In the genomic region with DNA sequence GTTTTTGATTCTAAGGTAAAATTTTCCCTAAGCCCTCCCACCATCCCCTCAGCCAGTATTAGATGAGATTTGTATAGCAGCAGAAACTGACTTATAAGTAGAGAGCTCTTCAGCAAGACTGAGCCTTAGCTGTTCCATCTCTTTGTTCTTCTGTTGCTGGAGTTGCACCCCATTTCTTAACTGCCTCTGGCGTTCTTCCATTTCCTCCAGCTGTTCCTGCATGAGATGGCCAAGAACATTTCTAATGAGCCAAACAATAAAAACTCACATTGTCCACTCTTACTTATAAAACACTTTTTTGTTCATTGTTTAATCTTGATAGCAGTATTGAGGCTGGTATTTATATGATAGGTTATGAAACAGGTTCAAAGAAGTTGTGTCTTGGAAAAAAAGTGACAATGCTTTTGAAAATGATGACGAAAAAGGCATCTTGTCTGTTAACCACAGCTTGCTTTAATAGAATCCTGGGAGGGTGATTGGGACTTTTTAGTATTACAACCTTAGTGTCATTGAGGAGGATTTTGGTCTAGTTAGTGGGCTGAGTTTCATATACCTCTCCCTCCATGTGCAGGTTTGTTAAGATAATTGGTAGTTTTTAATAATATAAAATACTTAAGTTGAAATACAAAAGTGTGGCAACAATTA, we compare ENCODE assay signal across 8 cellular contexts. TPM values are rescaled to one million over a fixed set of nuclear protein-coding genes. Genes with fewer than 3 reads are reported as not detected.
DNase-seq lines count a peak whose midpoint lies in the region; FAIRE-seq and TF ChIP-seq lines count a peak whose summit lies in the region.

No MANE protein-coding gene starts in this region.

- no peaks in the 10 kb centered on the region for H3K27me3 Mint-ChIP-seq in activated naive CD4-positive, alpha-beta T cell treated with anti-CD3 and anti-CD28 coated beads, Interleukin-2, amount 50 U/mL, for 24 hours
- H3K27me3 Mint-ChIP-seq in endothelial cell (ENCODE audit: unreplicated experiment), result peaks cover 2% of the 10 kb centered on the region

- no peak overlapping the region for H4K91ac ChIP-seq in trophoblast cell (ENCODE audit: low read depth, low read length)

- no peak overlapping the region for H4K8ac ChIP-seq in trophoblast cell (ENCODE audit: low read depth, low read length)

- no peak overlapping the region for H2AK5ac ChIP-seq in trophoblast cell (ENCODE audit: low read length)

- no peaks in the 10 kb centered on the region for H3K9me3 Mint-ChIP-seq in activated naive CD4-positive, alpha-beta T cell treated with anti-CD3 and anti-CD28 coated beads, Interleukin-2, amount 50 U/mL, for 24 hours
- H3K9me3 Mint-ChIP-seq in endothelial cell (ENCODE audit: unreplicated experiment), result no peaks in the 10 kb centered on the region

- H3K9me3 ChIP-seq in muscle layer of duodenum (ENCODE audit: control insufficient read depth in 1 of 2, low read length in 2 of 2), result no peaks in the 10 kb centered on the region
- no peaks in the 10 kb centered on the region for H3K9me3 ChIP-seq in uterus
- H3K9me3 ChIP-seq in trophoblast cell (ENCODE audit: insufficient read depth, low read depth, low read length), result no peaks in the 10 kb centered on the region

- TF ChIP-seq CTCF in endothelial cell (IDR thresholded peaks at IDR 0.05; ENCODE audit: unreplicated experiment) (no peak), uterus (IDR thresholded peaks at IDR 0.05) (no peak)

- no peaks in the 10 kb centered on the region for H3K79me1 ChIP-seq in trophoblast cell (ENCODE audit: low read length)

- peaks cover 7% of the 10 kb centered on the region for H3K4me1 Mint-ChIP-seq in activated naive CD4-positive, alpha-beta T cell treated with anti-CD3 and anti-CD28 coated beads, Interleukin-2, amount 50 U/mL, for 24 hours
- H3K4me1 Mint-ChIP-seq in endothelial cell (ENCODE audit: unreplicated experiment), result peaks cover 16% of the 10 kb centered on the region

- H3K4me2 ChIP-seq in trophoblast cell (ENCODE audit: low read length), result no peak overlapping the region

- H2AFZ ChIP-seq in trophoblast cell (ENCODE audit: insufficient read depth, low read length, poor library complexity), result no peak overlapping the region

- H3K27ac ChIP-seq in muscle layer of duodenum (ENCODE audit: low read length), result peak overlapping the region; percentile 14
- peak overlapping the region; percentile 51 to 72 for H3K27ac ChIP-seq in uterus
- no peak overlapping the region for H3K27ac ChIP-seq in trophoblast cell (ENCODE audit: low read depth, low read length)

- H3K14ac ChIP-seq in trophoblast cell (ENCODE audit: low read length), result no peak overlapping the region

- H2BK12ac ChIP-seq in trophoblast cell (ENCODE audit: low read length), result no peak overlapping the region

- no peak overlapping the region for H3K4ac ChIP-seq in trophoblast cell (ENCODE audit: low read depth, low read length)

- peak overlapping the region; percentile 89 for H3K27ac Mint-ChIP-seq in activated naive CD4-positive, alpha-beta T cell treated with anti-CD3 and anti-CD28 coated beads, Interleukin-2, amount 50 U/mL, for 24 hours
- peak overlapping the region; percentile 30 for H3K27ac Mint-ChIP-seq in endothelial cell (ENCODE audit: unreplicated experiment)

- H3K4me3 ChIP-seq in muscle layer of duodenum (ENCODE audit: low read depth in 1 of 2, low read length in 2 of 2), result no peak overlapping the region
- H3K4me3 ChIP-seq in uterus, result no peak overlapping the region
- no peak overlapping the region for H3K4me3 ChIP-seq in trophoblast cell (ENCODE audit: low read depth, low read length)

- intact Hi-C loops in uterus (cut with DNase I; ENCODE audit: low total_unique reads), result no loop called here

- no CpG with 5 or more reads among the region's 2 CpGs for WGBS in trophoblast cell (ENCODE audit: extremely low coverage, insufficient coverage, insufficient read length)

- peaks cover 26 to 44% of the 10 kb centered on the region in 2 donors for H3K36me3 ChIP-seq in muscle layer of duodenum (ENCODE audit: control insufficient read depth in 1 of 2, insufficient read depth in 2 of 2, low read length in 2 of 2)
- no peaks in the 10 kb centered on the region for H3K36me3 ChIP-seq in uterus
- H3K36me3 ChIP-seq in trophoblast cell (ENCODE audit: control insufficient read depth in 1 of 2, insufficient read depth in 2 of 2, low read length in 2 of 2), result peaks cover 7 to 28% of the 10 kb centered on the region in 2 experiments

- FAIRE-seq in GM19239 (lab: Jason Lieb, UNC), result no peak

- no peak overlapping the region for H4K12ac ChIP-seq in trophoblast cell (ENCODE audit: low read depth, low read length)

- no peak overlapping the region for H3K18ac ChIP-seq in trophoblast cell (ENCODE audit: low read length)

- H3K79me2 ChIP-seq in trophoblast cell (ENCODE audit: control insufficient read depth, insufficient read depth, low read length, poor library complexity), result no peaks in the 10 kb centered on the region

- H3K4me3 Mint-ChIP-seq in activated naive CD4-positive, alpha-beta T cell treated with anti-CD3 and anti-CD28 coated beads, Interleukin-2, amount 50 U/mL, for 24 hours, result no peak overlapping the region
- no peak overlapping the region for H3K4me3 Mint-ChIP-seq in endothelial cell (ENCODE audit: unreplicated experiment)

- H3K23ac ChIP-seq in trophoblast cell (ENCODE audit: low read length), result no peak overlapping the region

- H3K9ac ChIP-seq in trophoblast cell (ENCODE audit: low read length), result no peak overlapping the region

- H2BK5ac ChIP-seq in trophoblast cell (ENCODE audit: low read depth, low read length, poor library complexity), result no peak overlapping the region

- H3K27me3 ChIP-seq in muscle layer of duodenum (ENCODE audit: low read depth, low read length) (no peaks in the 10 kb centered on the region), uterus (no peaks in the 10 kb centered on the region), trophoblast cell (ENCODE audit: insufficient read depth, low read length) (no peaks in the 10 kb centered on the region)

- no peak for TF ChIP-seq POLR2A in uterus (IDR thresholded peaks at IDR 0.05)

- H3K4me1 ChIP-seq in muscle layer of duodenum (ENCODE audit: control insufficient read depth in 1 of 2, insufficient read depth in 2 of 2, low read length in 2 of 2) (peaks cover 6 to 14% of the 10 kb centered on the region in 2 donors), uterus (no peaks in the 10 kb centered on the region), trophoblast cell (ENCODE audit: control insufficient read depth in 1 of 2, insufficient read depth in 2 of 2, low read length in 2 of 2) (no peaks in the 10 kb centered on the region)

- H2BK120ac ChIP-seq in trophoblast cell (ENCODE audit: insufficient read depth, low read length, poor library complexity), result no peak overlapping the region

- H3K36me3 Mint-ChIP-seq in activated naive CD4-positive, alpha-beta T cell treated with anti-CD3 and anti-CD28 coated beads, Interleukin-2, amount 50 U/mL, for 24 hours, result peaks cover 7% of the 10 kb centered on the region
- peaks cover 28% of the 10 kb centered on the region for H3K36me3 Mint-ChIP-seq in endothelial cell (ENCODE audit: low read depth, unreplicated experiment)

- DNase-seq in activated naive CD4-positive, alpha-beta T cell treated with anti-CD3 and anti-CD28 coated beads, Interleukin-2, amount 50 U/mL, for 16 hours, result no peak
- DNase-seq in endothelial cell (ENCODE audit: low spot score) (no peak), uterus (peak; percentile 68 to 71), NCI-H146 treated with DMSO at 0.1 percent for 48 hours (lab: John Stamatoyannopoulos, UW; ENCODE audit: unreplicated experiment) (no peak), trophoblast cell (no peak), GM19239 (ENCODE audit: insufficient read length, low spot score) (no peak)

RNA-seq across cellular contexts. Expression of gene SYNC, which starts 18.3 kb away (rescaled TPM):
- 0.49 TPM for total RNA-seq in endothelial cell (ENCODE audit: unreplicated experiment)
- 10 to 100 TPM in 3 of 4 donors, 1 to 10 TPM in 1; 4.7 to 61.0 (median 18.1) TPM for total RNA-seq in uterus
- 2.2 and 2.3 TPM in 2 replicates for polyA plus RNA-seq in trophoblast cell (2013)

RNA-seq across cellular contexts. Expression of gene RBBP4, which starts 33.3 kb away (rescaled TPM):
- 280 TPM for total RNA-seq in endothelial cell (ENCODE audit: unreplicated experiment)
- total RNA-seq in uterus, result 100 to 1,000 TPM in 3 of 4 donors, 10 to 100 TPM in 1; 76.1 to 258 (median 193) TPM
- polyA plus RNA-seq in trophoblast cell (2013), result 125 and 128 TPM in 2 replicates

RNA-seq across cellular contexts. Expression of gene ZBTB8OS, which starts 33.9 kb away (rescaled TPM):
- total RNA-seq in endothelial cell (ENCODE audit: unreplicated experiment) (30.2 TPM), uterus (10 to 100 TPM in 2 of 4 donors, 1 to 10 TPM in 2; 2.6 to 37.2 (median 13.9) TPM)
- 69.1 and 70.1 TPM in 2 replicates for polyA plus RNA-seq in trophoblast cell (2013)

Comparison
In these comparisons a context has a peak if more than half of its experiments do, and no peak if none do; other contexts are left out.
1. DNase-seq: peak in uterus (2 of 2); none in activated naive CD4-positive, alpha-beta T cell treated with anti-CD3 and anti-CD28 coated beads, Interleukin-2, amount 50 U/mL, for 16 hours (single experiment), endothelial cell (single experiment), NCI-H146 treated with DMSO at 0.1 percent for 48 hours (single experiment), trophoblast cell (0 of 2) and GM19239 (single experiment).